In the genomic region with DNA sequence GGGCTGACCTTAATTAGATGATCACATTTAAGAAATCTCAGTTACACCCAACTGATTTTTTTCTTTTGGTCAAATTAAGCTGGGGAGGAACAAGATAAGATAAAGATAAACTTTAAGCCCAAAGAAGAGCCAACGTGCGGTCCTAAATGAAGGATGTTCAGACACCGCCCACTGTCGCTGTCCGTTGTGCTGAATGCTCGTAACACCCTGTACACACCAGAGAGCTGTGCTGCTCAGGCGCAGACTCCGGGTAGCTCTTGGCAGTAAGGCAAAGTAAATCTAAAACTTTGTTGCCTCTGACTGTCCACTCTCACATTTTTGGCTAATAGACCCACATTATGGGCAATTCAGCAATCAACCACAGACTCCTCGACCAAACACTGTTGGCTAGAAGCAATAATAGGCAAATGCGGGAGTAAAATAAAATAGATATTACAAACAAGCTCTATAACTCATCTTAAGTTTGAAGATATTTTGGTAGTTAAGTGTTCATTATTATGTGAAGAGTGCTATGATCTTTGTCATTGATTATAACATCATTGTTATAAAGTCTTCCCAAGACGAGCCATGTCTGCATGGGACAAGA, we compare ENCODE assay signal across 9 cellular contexts. TPM values are rescaled to one million over a fixed set of nuclear protein-coding genes. Genes with fewer than 3 reads are reported as not detected.
A peak's percentile ranks its signal among the peaks of the same experiment; 100 is the strongest.
DNase-seq lines count a peak whose midpoint lies in the region; TF ChIP-seq lines count a peak whose summit lies in the region.
"Had no signal": no experiment of that assay in that cellular context is flagged by ENCODE, and none has a peak within 500 bp of the region (broad histone marks: within the 10 kb centered on the region; RNA-seq: fewer than 3 reads in every experiment).

No MANE protein-coding gene starts in this region.

- no peak overlapping the region for H3K4me2 ChIP-seq in neural progenitor cell

- H3K27me3 Mint-ChIP-seq in neural progenitor cell (ENCODE audit: insufficient read depth, low read depth) = peaks cover 6% of the 10 kb centered on the region

- H3F3A ChIP-seq in neural progenitor cell (ENCODE audit: low read depth) = no peaks in the 10 kb centered on the region

- TF ChIP-seq CTCF in cardiac fibroblast (IDR thresholded peaks at IDR 0.05; ENCODE audit: low read depth, low read length) (no peak), neural progenitor cell (IDR thresholded peaks at IDR 0.05) (no peak), coronary artery (IDR thresholded peaks at IDR 0.05) (no peak)

- no peak overlapping the region for H2AFZ ChIP-seq in neural progenitor cell (replicated peaks)

- no peaks in the 10 kb centered on the region for H3K36me3 ChIP-seq in neural progenitor cell

- no peaks in the 10 kb centered on the region for H3K9me3 Mint-ChIP-seq in neural progenitor cell

- H3K27ac ChIP-seq in neural progenitor cell (no peak overlapping the region), caudate nucleus (ENCODE audit: low read depth, low read length) (no peak overlapping the region), coronary artery (no peak overlapping the region)

- no peaks in the 10 kb centered on the region for H3K36me3 Mint-ChIP-seq in neural progenitor cell

- H4K20me1 ChIP-seq in neural progenitor cell (ENCODE audit: low read depth) = peaks cover 3% of the 10 kb centered on the region

- no peak overlapping the region for H3K4me3 Mint-ChIP-seq in neural progenitor cell

- DNase-seq in SIG-M5 treated with dmso at 0.1 percent for 504 hours (lab: John Stamatoyannopoulos, UW; ENCODE audit: unreplicated experiment) (peak; percentile 9), SIG-M5 (lab: John Stamatoyannopoulos, UW) (no peak), NCI-H226 (peak; percentile 10), cardiac fibroblast (ENCODE audit: low read depth in 2 of 2) (peak; percentile 43 to 46), neural progenitor cell (ENCODE audit: low spot score) (peak; percentile 88), caudate nucleus (lab: John Stamatoyannopoulos, UW) (no peak), NCI-H446 treated with DMSO at 0.1 percent for 48 hours (lab: John Stamatoyannopoulos, UW) (no peak), coronary artery (ENCODE audit: low spot score) (no peak)
- DNase-seq: NCI-H1092 treated with DMSO at 0.1 percent for 48 hours had no signal

- H3K27ac Mint-ChIP-seq in neural progenitor cell = no peak overlapping the region

- H3K9me3 ChIP-seq in neural progenitor cell (ENCODE audit: low read depth) = no peaks in the 10 kb centered on the region

- no peaks in the 10 kb centered on the region for H3K79me2 ChIP-seq in neural progenitor cell (ENCODE audit: low read depth)

- H3K4me1 ChIP-seq in neural progenitor cell = no peaks in the 10 kb centered on the region

- H3K9ac ChIP-seq in neural progenitor cell = no peak overlapping the region

- H3K4me3 ChIP-seq in cardiac fibroblast (replicated peaks in 1 of 2; ENCODE audit: low read depth in 2 of 2, low read length in 2 of 2) (no peak overlapping the region), neural progenitor cell (no peak overlapping the region), coronary artery (no peak overlapping the region)

- no peaks in the 10 kb centered on the region for H3K4me1 Mint-ChIP-seq in neural progenitor cell

- peaks cover 16% of the 10 kb centered on the region for H3K27me3 ChIP-seq in neural progenitor cell

RNA-seq across cellular contexts. Expression of gene PLPP4, which starts 57.1 kb away (rescaled TPM):
- 0.90 TPM in 1 of 2 replicates, not detected in the other for total RNA-seq in neural progenitor cell (ENCODE audit: low replicate concordance)

Comparison
In these comparisons a context has a peak if more than half of its experiments do, and no peak if none do; other contexts are left out.
1. DNase-seq: peak in SIG-M5 treated with dmso at 0.1 percent for 504 hours (single experiment), NCI-H226 (single experiment), cardiac fibroblast (2 of 2) and neural progenitor cell (single experiment); none in SIG-M5 (single experiment), caudate nucleus (0 of 61), NCI-H446 treated with DMSO at 0.1 percent for 48 hours (single experiment) and coronary artery (single experiment).